Comparison of ENCODE assay signal across 25 cellular contexts in the genomic region with DNA sequence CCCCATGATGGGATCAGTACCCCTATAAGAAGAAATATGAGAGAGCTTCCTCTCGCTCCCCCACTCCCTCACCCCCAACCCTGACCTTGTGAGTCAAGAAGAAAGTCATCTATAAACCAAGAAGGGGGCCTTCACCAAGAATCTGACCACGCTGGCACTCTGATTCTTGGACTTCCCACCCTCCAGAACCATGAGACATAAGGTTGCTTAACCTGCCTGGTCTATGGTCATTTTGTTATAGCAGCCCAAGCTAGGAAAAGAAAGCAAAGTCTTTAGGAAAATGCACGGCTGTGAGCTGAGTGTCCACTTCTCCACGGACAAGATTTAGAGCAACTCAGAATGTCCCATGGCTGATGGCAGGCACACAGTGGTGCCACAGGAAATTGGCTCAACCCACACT.
"Had no signal": no experiment of that assay in that cellular context is flagged by ENCODE, and none has a peak within 500 bp of the region (broad histone marks: within the 10 kb centered on the region; RNA-seq: fewer than 3 reads in every experiment).

No MANE protein-coding gene starts in this region.

- H3K4me1 ChIP-seq: left ventricle myocardium inferior, prostate gland, sigmoid colon, upper lobe of left lung, vagina had no signal

- H3K27me3 ChIP-seq: ovary, sigmoid colon, tibial nerve, upper lobe of left lung, vagina had no signal

- H3K36me3 ChIP-seq: left ventricle myocardium inferior, ovary, prostate gland, sigmoid colon, tibial nerve, upper lobe of left lung, vagina had no signal

- H3K36me3 Mint-ChIP-seq: naive thymus-derived CD4-positive, alpha-beta T cell; natural killer cell treated with Interleukin-12 subunit alpha and Interleukin-12 subunit beta and Interleukin-15 and Interleukin-18, amount 100 ng/mL, for 72 hours; stimulated activated memory B cell treated with anti-CD40 and anti-IgM and Interleukin-4, amounts not matched to agents 10 μg/mL and 1 μg/mL and 100 μg/mL, for 72 hours had no signal

- H3K27me3 Mint-ChIP-seq: stimulated activated naive CD8-positive, alpha-beta T cell treated with anti-CD3 and anti-CD28 coated beads, Interleukin-15, amount 100 ng/mL, for 72 hours had no signal

- H3K4me3 ChIP-seq: left ventricle myocardium inferior, lung, mucosa of descending colon, ovary, prostate gland, sigmoid colon, tibial nerve, upper lobe of left lung, vagina had no signal

- H3K4me3 Mint-ChIP-seq: naive thymus-derived CD4-positive, alpha-beta T cell; natural killer cell treated with Interleukin-12 subunit alpha and Interleukin-12 subunit beta and Interleukin-15 and Interleukin-18, amount 100 ng/mL, for 72 hours; stimulated activated memory B cell treated with anti-CD40 and anti-IgM and Interleukin-4, amounts not matched to agents 10 μg/mL and 1 μg/mL and 100 μg/mL, for 72 hours; stimulated activated naive CD8-positive, alpha-beta T cell treated with anti-CD3 and anti-CD28 coated beads, Interleukin-15, amount 100 ng/mL, for 72 hours had no signal

- DNase-seq: hypothalamus; islet precursor cell; left ventricle myocardium inferior; midbrain; mucosa of descending colon; naive thymus-derived CD4-positive, alpha-beta T cell; ovary; retina; right cardiac atrium; sigmoid colon; small intestine; stimulated activated CD4-positive, alpha-beta T cell treated with anti-CD3 and anti-CD28 coated beads, Interleukin-1b, Interleukin-23, amount 100 ng/mL, for 48 hours; stimulated activated CD4-positive, alpha-beta T cell treated with anti-CD3 and anti-CD28 coated beads, Interleukin-2, amount 100 ng/mL, for 48 hours; stimulated activated CD4-positive, alpha-beta T cell treated with anti-CD3 and anti-CD28 coated beads, Interleukin-4, amount 100 ng/mL, for 4 hours; stimulated activated CD8-positive, alpha-beta memory T cell treated with anti-CD3 and anti-CD28 coated beads, Interleukin-4, amount 100 ng/mL, for 48 hours; stimulated activated naive CD4-positive, alpha-beta T cell treated with Interleukin-2 at 50 U/mL for 16 hours; stimulated activated naive CD8-positive, alpha-beta T cell treated with anti-CD3 and anti-CD28 coated beads, Interleukin-15, amount 100 ng/mL, for 72 hours; substantia nigra; upper lobe of left lung had no signal

- H3K27ac ChIP-seq: left ventricle myocardium inferior, ovary, prostate gland, sigmoid colon, tibial nerve, upper lobe of left lung, vagina had no signal

- ATAC-seq: mucosa of descending colon; naive thymus-derived CD4-positive, alpha-beta T cell; natural killer cell treated with Interleukin-12 subunit alpha and Interleukin-12 subunit beta and Interleukin-15 and Interleukin-18, amount 100 ng/mL, for 72 hours; right cardiac atrium; stimulated activated memory B cell treated with anti-CD40 and anti-IgM and Interleukin-4, amounts not matched to agents 10 μg/mL and 1 μg/mL and 100 μg/mL, for 72 hours; stimulated activated naive CD8-positive, alpha-beta T cell treated with anti-CD3 and anti-CD28 coated beads, Interleukin-15, amount 100 ng/mL, for 72 hours had no signal

- H3K9me3 ChIP-seq: left ventricle myocardium inferior, mucosa of descending colon, ovary, prostate gland, sigmoid colon, tibial nerve, upper lobe of left lung, vagina had no signal

- H3K4me1 Mint-ChIP-seq: naive thymus-derived CD4-positive, alpha-beta T cell; stimulated activated memory B cell treated with anti-CD40 and anti-IgM and Interleukin-4, amounts not matched to agents 10 μg/mL and 1 μg/mL and 100 μg/mL, for 72 hours; stimulated activated naive CD8-positive, alpha-beta T cell treated with anti-CD3 and anti-CD28 coated beads, Interleukin-15, amount 100 ng/mL, for 72 hours had no signal

- H3K27ac Mint-ChIP-seq: naive thymus-derived CD4-positive, alpha-beta T cell; natural killer cell treated with Interleukin-12 subunit alpha and Interleukin-12 subunit beta and Interleukin-15 and Interleukin-18, amount 100 ng/mL, for 72 hours; stimulated activated memory B cell treated with anti-CD40 and anti-IgM and Interleukin-4, amounts not matched to agents 10 μg/mL and 1 μg/mL and 100 μg/mL, for 72 hours; stimulated activated naive CD8-positive, alpha-beta T cell treated with anti-CD3 and anti-CD28 coated beads, Interleukin-15, amount 100 ng/mL, for 72 hours had no signal
